Comparison of ENCODE assay signal across 8 cellular contexts in the genomic region with DNA sequence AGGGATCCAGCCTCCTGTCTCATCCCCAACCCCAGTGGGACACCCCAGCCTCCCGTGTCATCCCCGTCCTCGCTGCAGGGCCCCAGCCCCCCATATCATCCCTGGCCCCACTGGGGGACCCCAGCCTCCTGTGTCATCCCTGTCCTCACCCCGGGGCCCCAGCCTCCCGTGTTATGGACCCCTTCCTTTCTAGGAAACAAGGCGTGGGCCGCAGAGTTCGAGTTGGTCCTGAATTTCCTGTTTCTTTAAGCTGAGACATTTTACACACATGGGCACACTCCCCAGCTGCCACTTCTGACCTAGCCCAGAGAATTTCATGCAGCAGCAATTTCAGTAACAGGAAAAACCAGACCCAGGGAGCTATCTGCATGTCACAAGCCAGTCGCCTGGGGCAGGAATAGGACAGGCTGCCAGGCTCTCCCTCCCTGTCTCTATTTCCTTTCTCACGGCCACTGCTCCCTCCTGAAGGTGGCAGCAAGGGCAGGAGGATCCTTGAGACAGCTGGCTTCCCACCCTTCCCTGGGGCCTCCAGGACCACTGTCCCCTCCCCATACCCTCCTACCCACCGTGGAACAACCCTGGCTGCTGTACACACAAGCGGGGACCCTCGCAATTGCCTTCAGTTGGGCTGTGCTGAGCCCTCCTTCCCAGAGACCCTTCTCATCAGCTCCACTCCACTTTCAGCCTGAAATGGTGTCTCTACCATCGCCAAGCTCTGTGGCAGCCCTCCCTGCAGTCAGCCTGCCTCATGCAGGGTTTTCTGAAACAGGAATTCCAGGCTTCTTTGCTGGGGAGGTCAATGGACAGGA.
DNase-seq lines count a peak whose midpoint lies in the region; ATAC-seq and TF ChIP-seq lines count a peak whose summit lies in the region.

No MANE protein-coding gene starts in this region.

- 0 out of 2 replicates have a peak, but pooled peaks cover 4% of the 10 kb centered on the region for H3F3A ChIP-seq in DOHH2 (ENCODE audit: control insufficient read depth, insufficient read depth)

- H4K20me1 ChIP-seq in DOHH2 (ENCODE audit: control insufficient read depth, insufficient read depth, low read depth, low read length) (no peaks in the 10 kb centered on the region), osteoblast (ENCODE audit: insufficient read depth, low read length) (no peaks in the 10 kb centered on the region)

- H3K27ac ChIP-seq in DOHH2 (ENCODE audit: low read depth, low read length) (no peak overlapping the region), osteoblast (ENCODE audit: low read depth, low read length) (no peak overlapping the region)

- no peak for ATAC-seq in HG02588 (IDR thresholded peaks at IDR 0.05; ENCODE audit: unreplicated experiment)

- TF ChIP-seq CTCF in DOHH2 (IDR thresholded peaks at IDR 0.05; ENCODE audit: low read depth, low read length, poor library complexity, severe bottlenecking), result peak; percentile 12
- TF ChIP-seq CTCF in osteoblast (IDR thresholded peaks at IDR 0.05; ENCODE audit: extremely low read depth, low read depth, low read length), result no peak

- H3K9me2 ChIP-seq in DOHH2 (replicated peaks; ENCODE audit: control insufficient read depth, low read length), result no peaks in the 10 kb centered on the region

- H3K27me3 ChIP-seq in DOHH2 (ENCODE audit: control insufficient read depth, low read length), result no peaks in the 10 kb centered on the region
- no peaks in the 10 kb centered on the region for H3K27me3 ChIP-seq in osteoblast (ENCODE audit: insufficient read depth, low read length)

- H3K79me2 ChIP-seq in DOHH2 (ENCODE audit: control insufficient read depth, low read length) (no peaks in the 10 kb centered on the region), osteoblast (ENCODE audit: insufficient read depth, low read length) (no peaks in the 10 kb centered on the region)

- DNase-seq in NCI-H526 (lab: John Stamatoyannopoulos, UW) (peak; percentile 69 to 76), epidermal melanocyte (ENCODE audit: insufficient read length, low spot score) (peak; percentile 37), osteoblast (ENCODE audit: insufficient read length, low spot score, missing footprints) (peak; percentile 55), NCI-H1105 (lab: John Stamatoyannopoulos, UW) (no peak)
- DNase-seq in central memory CD4-positive, alpha-beta T cell, result no peak
- DNase-seq in activated CD4-positive, alpha-beta T cell treated with anti-CD3 and anti-CD28 coated beads for 1 hour, result no peak

- no peak overlapping the region for H2AFZ ChIP-seq in osteoblast (ENCODE audit: low read length)

- no peak overlapping the region for H3K4me3 ChIP-seq in DOHH2 (ENCODE audit: low read length)
- H3K4me3 ChIP-seq in osteoblast (ENCODE audit: insufficient read depth, low read length), result no peak overlapping the region

- H3K4me1 ChIP-seq in DOHH2 (ENCODE audit: control insufficient read depth, low read length), result peaks cover 91% of the 10 kb centered on the region
- peaks cover 26% of the 10 kb centered on the region for H3K4me1 ChIP-seq in osteoblast (ENCODE audit: insufficient read depth, low read length)

- H3K9me3 ChIP-seq in DOHH2 (ENCODE audit: control insufficient read depth, insufficient read depth, low read length) (no peaks in the 10 kb centered on the region), osteoblast (ENCODE audit: low read depth, low read length) (no peaks in the 10 kb centered on the region)

- H3K4me2 ChIP-seq in DOHH2 (ENCODE audit: low read length) (peak overlapping the region; percentile 70), osteoblast (ENCODE audit: insufficient read depth, low read length) (no peak overlapping the region)

- H3K36me3 ChIP-seq in DOHH2 (ENCODE audit: control insufficient read depth, low read length) (no peaks in the 10 kb centered on the region), osteoblast (ENCODE audit: insufficient read depth, low read length) (no peaks in the 10 kb centered on the region)

Comparison
In these comparisons a context has a peak if more than half of its experiments do, and no peak if none do; other contexts are left out.
1. DNase-seq: peak in NCI-H526 (2 of 2), epidermal melanocyte (single experiment) and osteoblast (single experiment); none in central memory CD4-positive, alpha-beta T cell (single experiment), NCI-H1105 (single experiment) and activated CD4-positive, alpha-beta T cell treated with anti-CD3 and anti-CD28 coated beads for 1 hour (single experiment).